1 cellular context compared by ENCODE assay signal in the genomic region with DNA sequence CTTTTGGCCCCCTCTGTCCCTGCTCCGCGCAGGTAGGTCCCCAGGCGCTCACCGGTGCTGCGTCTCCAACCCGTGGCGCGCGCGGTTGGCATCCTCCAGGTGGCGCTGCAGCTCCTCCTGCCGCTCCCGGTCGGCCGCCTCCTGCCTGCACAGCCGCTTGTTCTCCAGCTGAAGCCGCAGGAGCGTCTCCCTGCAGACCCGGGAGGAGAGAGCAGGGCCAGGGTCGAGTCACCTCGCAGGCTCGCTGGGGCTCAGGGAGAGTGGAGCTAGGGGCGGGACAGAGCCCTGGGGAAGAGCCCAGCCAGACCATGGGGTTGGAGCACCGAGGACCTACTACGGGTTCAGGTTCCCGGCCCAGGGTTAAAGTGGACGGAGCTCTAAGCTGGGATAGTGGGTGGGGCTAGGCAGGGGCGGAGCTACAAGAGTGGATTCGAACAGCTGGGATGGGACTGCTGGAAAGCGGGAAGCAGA.
TF ChIP-seq lines count a peak whose summit lies in the region.

No MANE protein-coding gene starts in this region.

TF ChIP-seq in HEK293, 187 proteins besides CTCF, POLR2A, EP300 and RAD21 (continued from another document):
- no peak for TF ChIP-seq ZBTB11 (tag by site-specific recombination; conservative IDR thresholded peaks at IDR 0.05; ENCODE audit: low read depth)
- no peak for TF ChIP-seq ZFP41 (tag by site-specific recombination; IDR thresholded peaks at IDR 0.05; ENCODE audit: borderline replicate concordance)
- TF ChIP-seq ZNF629 (tag by site-specific recombination; IDR thresholded peaks at IDR 0.05), result 0 out of 2 replicates have a peak, but pooled peaks have one; percentile 27
- TF ChIP-seq, protein P1, sequence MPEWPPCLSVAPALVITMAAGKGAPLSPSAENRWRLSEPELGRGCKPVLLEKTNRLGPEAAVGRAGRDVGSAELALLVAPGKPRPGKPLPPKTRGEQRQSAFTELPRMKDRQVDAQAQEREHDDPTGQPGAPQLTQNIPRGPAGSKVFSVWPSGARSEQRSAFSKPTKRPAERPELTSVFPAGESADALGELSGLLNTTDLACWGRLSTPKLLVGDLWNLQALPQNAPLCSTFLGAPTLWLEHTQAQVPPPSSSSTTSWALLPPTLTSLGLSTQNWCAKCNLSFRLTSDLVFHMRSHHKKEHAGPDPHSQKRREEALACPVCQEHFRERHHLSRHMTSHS (tag by site-specific recombination; IDR thresholded peaks at IDR 0.05), result no peak
- TF ChIP-seq ZNF341 (tag by site-specific recombination; IDR thresholded peaks at IDR 0.05; ENCODE audit: low read depth), result peak; percentile 96
- TF ChIP-seq ZNF777 (tag by site-specific recombination; IDR thresholded peaks at IDR 0.05; ENCODE audit: borderline replicate concordance), result no peak
